8 cellular contexts compared by ENCODE assay signal in the genomic region with DNA sequence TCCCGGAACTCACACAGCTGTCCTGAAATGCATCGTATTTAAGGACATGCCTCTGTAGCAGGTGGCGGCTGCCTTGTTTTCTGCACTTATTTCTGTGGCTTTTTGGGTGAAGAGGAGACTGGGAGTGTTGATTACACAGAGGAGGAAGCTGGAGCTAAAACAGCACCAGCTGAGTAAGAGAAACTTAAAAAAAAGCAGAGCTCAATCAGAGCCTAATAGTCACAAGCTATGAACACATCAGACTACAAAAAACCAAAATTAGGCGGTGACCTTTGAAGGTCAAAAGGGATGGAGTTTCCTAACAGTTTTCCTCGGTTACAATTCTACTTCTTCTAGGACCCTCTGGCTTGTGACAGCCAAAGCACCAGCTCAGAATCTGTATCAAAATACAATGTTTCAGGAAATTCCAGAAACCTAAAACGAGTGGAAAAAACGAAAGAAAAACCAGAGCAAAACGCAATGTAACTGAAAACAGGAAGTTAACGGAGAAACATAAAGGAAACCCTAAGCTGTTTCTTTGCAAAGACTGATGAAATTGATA. TPM values are rescaled to one million over a fixed set of nuclear protein-coding genes. Genes with fewer than 3 reads are reported as not detected.
DNase-seq lines count a peak whose midpoint lies in the region; ATAC-seq and TF ChIP-seq lines count a peak whose summit lies in the region.

No MANE protein-coding gene starts in this region.

- no peaks in the 10 kb centered on the region for H3K79me2 ChIP-seq in hepatocyte

- no peak for TF ChIP-seq POLR2A in upper lobe of left lung (IDR thresholded peaks at IDR 0.05)

- H3K4me3 ChIP-seq in SJSA1 = peak overlapping the region; percentile 19; the same call in 1 of the 2 replicates
- H3K4me3 ChIP-seq in hepatocyte = no peak overlapping the region
- peak overlapping the region; percentile 14 to 35 (median 28) for H3K4me3 ChIP-seq in upper lobe of left lung

- ATAC-seq in GM18517 (IDR thresholded peaks at IDR 0.05; ENCODE audit: unreplicated experiment) (peak; percentile 78), HG02678 (IDR thresholded peaks at IDR 0.05; ENCODE audit: unreplicated experiment) (peak; percentile 47), upper lobe of left lung (ENCODE audit: low FRiP score in 2 of 2) (no peak)

- WGBS in hepatocyte (ENCODE audit: low lambda C conversion rate, missing lambda C conversion rate) = 72% methylated on average over 9 of the region's 9 CpGs
- WGBS in upper lobe of left lung, 2 donors = 17 to 32% methylated on average over 9 of the region's 9 CpGs

- H4K20me1 ChIP-seq in hepatocyte (ENCODE audit: insufficient read depth, poor library complexity, severe bottlenecking) = no peaks in the 10 kb centered on the region

- no peaks in the 10 kb centered on the region for H3K9me2 ChIP-seq in hepatocyte (replicated peaks; ENCODE audit: insufficient read depth)

- peak overlapping the region; percentile 41 for H3K4me2 ChIP-seq in hepatocyte

- H3K4me1 ChIP-seq in SJSA1 (replicated peaks) = peaks cover 20% of the 10 kb centered on the region
- H3K4me1 ChIP-seq in hepatocyte (ENCODE audit: insufficient read depth) = no peaks in the 10 kb centered on the region
- H3K4me1 ChIP-seq in upper lobe of left lung = peaks cover 0 to 31% (median 7%) of the 10 kb centered on the region in 4 donors

- no peak for TF ChIP-seq EP300 in upper lobe of left lung (IDR thresholded peaks at IDR 0.05)

- H3K27me3 ChIP-seq in SJSA1 (replicated peaks) (no peaks in the 10 kb centered on the region), hepatocyte (no peaks in the 10 kb centered on the region), upper lobe of left lung (no peaks in the 10 kb centered on the region)

- H3K36me3 ChIP-seq in SJSA1 (no peaks in the 10 kb centered on the region), hepatocyte (replicated peaks; ENCODE audit: insufficient read depth, low read depth) (no peaks in the 10 kb centered on the region), upper lobe of left lung (no peaks in the 10 kb centered on the region)

- no peak for TF ChIP-seq CTCF in hepatocyte (IDR thresholded peaks at IDR 0.05; ENCODE audit: poor library complexity)
- no peak for TF ChIP-seq CTCF in upper lobe of left lung (IDR thresholded peaks at IDR 0.05)

- DNase-seq in SJSA1 (ENCODE audit: low read depth in 1 of 2, low spot score in 2 of 2) = no peak
- no peak for DNase-seq in hepatocyte (ENCODE audit: low spot score)
- DNase-seq in upper lobe of left lung = no peak
- DNase-seq in cerebellum (ENCODE audit: low spot score) = no peak
- DNase-seq in stimulated activated CD4-positive, alpha-beta T cell treated with anti-CD3 and anti-CD28 coated beads, Interleukin-4, amount 100 ng/mL, for 24 hours = no peak
- no peak for DNase-seq in stimulated activated CD4-positive, alpha-beta T cell treated with anti-CD3 and anti-CD28 coated beads, Interleukin-2, amount 100 ng/mL, for 48 hours

- H3K9me3 ChIP-seq in SJSA1 (replicated peaks) (no peaks in the 10 kb centered on the region), hepatocyte (ENCODE audit: low read depth) (no peaks in the 10 kb centered on the region), upper lobe of left lung (no peaks in the 10 kb centered on the region)

- H2AFZ ChIP-seq in hepatocyte = no peak overlapping the region

- H3K27ac ChIP-seq in SJSA1 = no peak overlapping the region
- peak overlapping the region; percentile 5 for H3K27ac ChIP-seq in hepatocyte
- peak overlapping the region; percentile 51 to 82 (median 70) for H3K27ac ChIP-seq in upper lobe of left lung

RNA-seq across cellular contexts. Expression of a gene that starts 13.5 kb away (rescaled TPM):
- total RNA-seq in SJSA1 (2014; rRNA removed; shearing (Covaris generic)) = 3.7 and 8.3 TPM in 2 replicates
- 18.2 and 18.5 TPM in 2 replicates for total RNA-seq in hepatocyte
- polyA plus RNA-seq in hepatocyte = 10.7 and 12.1 TPM in 2 replicates
- 10 to 100 TPM; 10.0 to 43.7 (median 19.6) TPM for total RNA-seq in upper lobe of left lung
- total RNA-seq in cerebellum = 27.8 TPM

Comparison
In these comparisons a context has a peak if more than half of its experiments do, and no peak if none do; other contexts are left out.
1. ATAC-seq: peak in GM18517 (single experiment) and HG02678 (single experiment); none in upper lobe of left lung (0 of 2).